8 cellular contexts compared by ENCODE assay signal in the genomic region with DNA sequence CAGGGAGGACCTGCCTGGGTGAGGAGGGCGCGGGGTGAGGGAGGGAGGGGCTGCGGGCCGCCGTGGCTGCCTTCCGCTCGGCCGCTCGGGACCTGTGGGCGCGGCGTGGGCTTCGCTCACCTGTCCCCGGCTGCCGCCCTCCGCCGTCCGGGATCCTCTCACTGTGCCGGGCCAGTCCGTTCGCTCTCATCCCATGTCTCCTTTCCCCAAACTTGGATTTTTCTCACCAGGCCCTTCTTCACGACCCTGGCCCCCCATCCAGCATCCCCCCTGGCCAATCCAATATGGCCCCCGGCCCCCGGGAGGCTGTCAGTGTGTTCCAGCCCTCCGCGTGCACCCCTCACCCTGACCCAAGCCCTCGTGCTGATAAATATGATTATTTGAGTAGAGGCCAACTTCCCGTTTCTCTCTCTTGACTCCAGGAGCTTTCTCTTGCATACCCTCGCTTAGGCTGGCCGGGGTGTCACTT. TPM values are rescaled to one million over a fixed set of nuclear protein-coding genes. Genes with fewer than 3 reads are reported as not detected.
A peak's percentile ranks its signal among the peaks of the same experiment; 100 is the strongest.
DNase-seq lines count a peak whose midpoint lies in the region; ATAC-seq and TF ChIP-seq lines count a peak whose summit lies in the region.

No MANE protein-coding gene starts in this region.

- H3K9me3 Mint-ChIP-seq in GM23338 = no peaks in the 10 kb centered on the region
- no peaks in the 10 kb centered on the region for H3K9me3 Mint-ChIP-seq in naive thymus-derived CD8-positive, alpha-beta T cell

- H3K27ac Mint-ChIP-seq in GM23338 = peak overlapping the region; percentile 93
- peak overlapping the region; percentile 88 to 99 (median 97) for H3K27ac Mint-ChIP-seq in naive thymus-derived CD8-positive, alpha-beta T cell

- H3K79me2 ChIP-seq in GM23338 (replicated peaks; ENCODE audit: insufficient read depth) = peaks cover 16% of the 10 kb centered on the region

- H3F3A ChIP-seq in GM23338 (replicated peaks; ENCODE audit: low read depth) = no peaks in the 10 kb centered on the region; the same call in 1 of the 2 replicates

- H3K4me3 Mint-ChIP-seq in GM23338 = peak overlapping the region; percentile 95
- H3K4me3 Mint-ChIP-seq in naive thymus-derived CD8-positive, alpha-beta T cell = peak overlapping the region; percentile 91 to 99 (median 96)

- H3K9me3 ChIP-seq in endocrine pancreas (ENCODE audit: control insufficient read depth, low read length) = no peaks in the 10 kb centered on the region

- DNase-seq in GM23338 (ENCODE audit: low spot score) = no peak
- peak; percentile 76 for DNase-seq in OCI-M1 (lab: John Stamatoyannopoulos, UW)
- peak in 1 of 10 donors; percentile 6 for DNase-seq in naive thymus-derived CD8-positive, alpha-beta T cell
- no peak for DNase-seq in D341Med (ENCODE audit: low spot score)
- DNase-seq in NCI-H345 (lab: John Stamatoyannopoulos, UW) = no peak

- H3K36me3 ChIP-seq in GM23338 (ENCODE audit: insufficient read depth) (no peaks in the 10 kb centered on the region), endocrine pancreas (ENCODE audit: control insufficient read depth, insufficient read depth, low read length) (no peaks in the 10 kb centered on the region)

- H3K9ac ChIP-seq in endocrine pancreas (ENCODE audit: control insufficient read depth, insufficient read depth, low read length) = peak overlapping the region; percentile 76

- no peaks in the 10 kb centered on the region; the same call in 1 of the 2 replicates for H4K20me1 ChIP-seq in GM23338 (replicated peaks; ENCODE audit: insufficient read depth)

- H3K4me1 Mint-ChIP-seq in GM23338 = peaks cover 20% of the 10 kb centered on the region
- H3K4me1 Mint-ChIP-seq in naive thymus-derived CD8-positive, alpha-beta T cell = peaks cover 14 to 50% (median 46%) of the 10 kb centered on the region in 4 donors

- no peaks in the 10 kb centered on the region for H3K9me2 ChIP-seq in GM23338 (ENCODE audit: insufficient read depth)

- H3K27me3 ChIP-seq in GM23338 (ENCODE audit: insufficient read depth) (no peaks in the 10 kb centered on the region), endocrine pancreas (ENCODE audit: control insufficient read depth, insufficient read depth, low read length) (no peaks in the 10 kb centered on the region)

- no peak for TF ChIP-seq CTCF in GM23338 (conservative IDR thresholded peaks at IDR 0.05; ENCODE audit: low read depth in 2 of 2)

- ATAC-seq in GM23338 = peak; percentile 30
- peak in 1 of 2 donors; percentile 37 for ATAC-seq in naive thymus-derived CD8-positive, alpha-beta T cell
- no peak for ATAC-seq in HG03039 (IDR thresholded peaks at IDR 0.05; ENCODE audit: unreplicated experiment)
- ATAC-seq in HG03097 (IDR thresholded peaks at IDR 0.05; ENCODE audit: low FRiP score, unreplicated experiment) = no peak

- H3K4me3 ChIP-seq in GM23338 (peak overlapping the region; percentile 95), endocrine pancreas (ENCODE audit: control insufficient read depth, insufficient read depth, low read length) (peak overlapping the region; percentile 11)

- H3K27me3 Mint-ChIP-seq in GM23338 (ENCODE audit: insufficient read depth, low read depth, poor library complexity) = peaks cover 8% of the 10 kb centered on the region
- H3K27me3 Mint-ChIP-seq in naive thymus-derived CD8-positive, alpha-beta T cell = no peaks in the 10 kb centered on the region

- peak overlapping the region; percentile 97 for H3K4me2 ChIP-seq in GM23338

- H3K4me1 ChIP-seq in GM23338 (ENCODE audit: insufficient read depth) (peaks cover 13% of the 10 kb centered on the region; the same call in 1 of the 2 replicates), endocrine pancreas (ENCODE audit: control insufficient read depth, insufficient read depth, low read length) (no peaks in the 10 kb centered on the region)

- H3K36me3 Mint-ChIP-seq in GM23338 (ENCODE audit: low read depth) = peaks cover 2% of the 10 kb centered on the region; the same call in 1 of the 3 replicates
- peaks cover 0 to 4% (median 0%) of the 10 kb centered on the region in 3 donors for H3K36me3 Mint-ChIP-seq in naive thymus-derived CD8-positive, alpha-beta T cell

- POLR2A ChIA-PET in naive thymus-derived CD8-positive, alpha-beta T cell (lab: Charles Lee) = interaction anchor here (0.6 to 8.7 kb wide), 16 partner anchors 9 to 1595 kb away, joined by 3 to 145 read pairs (median 4); a partner anchor contains a TSS

- no peak overlapping the region for H3K27ac ChIP-seq in GM23338 (ENCODE audit: low read depth)

- peak overlapping the region; percentile 78; the same call in 1 of the 2 replicates for H2AFZ ChIP-seq in GM23338

TF ChIP-seq in GM23338, 12 proteins besides CTCF, POLR2A, EP300 and RAD21 (continues in another document):
- TF ChIP-seq EZH2phosphoT487 (IDR thresholded peaks at IDR 0.05; ENCODE audit: unreplicated experiment) (no peak), CREB1 (CRISPR knock-in tag; IDR thresholded peaks at IDR 0.05; ENCODE audit: low read depth) (no peak), ZNF331 (CRISPR knock-in tag; IDR thresholded peaks at IDR 0.05; ENCODE audit: low read depth) (no peak), JUNB (IDR thresholded peaks at IDR 0.05; ENCODE audit: unreplicated experiment) (no peak)

RNA-seq across cellular contexts. Expression of a gene that starts 0.4 kb away (rescaled TPM):
- total RNA-seq in GM23338 (2014; rRNA removed; shearing (Covaris generic)) = 21.0 and 25.5 TPM in 2 replicates
- polyA plus RNA-seq in GM23338 (2016; fragmentation: Nextera tagmentation; extraction: Ambion mirVana) = 17.3 and 18.0 TPM in 2 replicates
- 10 to 100 TPM; 64.5 to 73.2 TPM for total RNA-seq in naive thymus-derived CD8-positive, alpha-beta T cell
- 10 to 100 TPM in 2 of 3 donors, 1 to 10 TPM in 1; 9.8 to 30.0 (median 28.7) TPM for polyA plus RNA-seq in naive thymus-derived CD8-positive, alpha-beta T cell

RNA-seq across cellular contexts. Expression of a gene that starts 22.5 kb away (rescaled TPM):
- total RNA-seq in GM23338 (2014; rRNA removed; shearing (Covaris generic)) = 31.1 and 35.9 TPM in 2 replicates
- 7.3 and 7.8 TPM in 2 replicates for polyA plus RNA-seq in GM23338 (2016; fragmentation: Nextera tagmentation; extraction: Ambion mirVana)
- 10 to 100 TPM; 67.1 to 67.7 TPM for total RNA-seq in naive thymus-derived CD8-positive, alpha-beta T cell
- polyA plus RNA-seq in naive thymus-derived CD8-positive, alpha-beta T cell = 10 to 100 TPM; 15.7 to 26.4 (median 16.3) TPM

RNA-seq across cellular contexts. Expression of a gene that starts 25.0 kb away (rescaled TPM):
- total RNA-seq in GM23338 (2014; rRNA removed; shearing (Covaris generic)) = not detected in 2 replicates
- polyA plus RNA-seq in GM23338 (2016; fragmentation: Nextera tagmentation; extraction: Ambion mirVana) = 0.19 TPM in 1 of 2 replicates, not detected in the other
- total RNA-seq in naive thymus-derived CD8-positive, alpha-beta T cell = not detected
- polyA plus RNA-seq in naive thymus-derived CD8-positive, alpha-beta T cell = under 1 TPM in 1 of 3 donors, not detected in 2; 0.06 TPM

RNA-seq across cellular contexts. Expression of a gene that starts 25.8 kb away (rescaled TPM):
- total RNA-seq in GM23338 (2014; rRNA removed; shearing (Covaris generic)) = 44.6 and 48.5 TPM in 2 replicates
- polyA plus RNA-seq in GM23338 (2016; fragmentation: Nextera tagmentation; extraction: Ambion mirVana) = 11.4 and 13.2 TPM in 2 replicates
- total RNA-seq in naive thymus-derived CD8-positive, alpha-beta T cell = 10 to 100 TPM; 81.3 to 93.0 TPM
- 10 to 100 TPM; 10.4 to 19.4 (median 18.5) TPM for polyA plus RNA-seq in naive thymus-derived CD8-positive, alpha-beta T cell

RNA-seq across cellular contexts. Expression of a gene that starts 33.4 kb away (rescaled TPM):
- total RNA-seq in GM23338 (2014; rRNA removed; shearing (Covaris generic)) = 33.2 and 37.1 TPM in 2 replicates
- polyA plus RNA-seq in GM23338 (2016; fragmentation: Nextera tagmentation; extraction: Ambion mirVana) = 10.4 and 12.1 TPM in 2 replicates
- total RNA-seq in naive thymus-derived CD8-positive, alpha-beta T cell = 1 to 10 TPM; 8.4 to 8.5 TPM
- polyA plus RNA-seq in naive thymus-derived CD8-positive, alpha-beta T cell = 1 to 10 TPM; 1.4 to 4.3 (median 3.2) TPM
